ENCODE assay signal across 20 cellular contexts in genomic region chr15:70879386-70879785, GRCh38. TPM values are rescaled to one million over a fixed set of nuclear protein-coding genes. Genes with fewer than 3 reads are reported as not detected.
DNase-seq lines count a peak whose midpoint lies in the region; ATAC-seq, FAIRE-seq and TF ChIP-seq lines count a peak whose summit lies in the region.
"Had no signal": no experiment of that assay in that cellular context is flagged by ENCODE, and none has a peak within 500 bp of the region (broad histone marks: within the 10 kb centered on the region; RNA-seq: fewer than 3 reads in every experiment).

No MANE protein-coding gene starts in this region.

- H3K4me1 Mint-ChIP-seq in astrocyte (ENCODE audit: low read depth, unreplicated experiment), result peaks cover 16% of the 10 kb centered on the region
- H3K4me1 Mint-ChIP-seq in naive thymus-derived CD8-positive, alpha-beta T cell, result no peaks in the 10 kb centered on the region
- H3K4me1 Mint-ChIP-seq in activated T-cell treated with anti-CD3 and anti-CD28 coated beads, Interleukin-2, amount 50 U/mL, for 4 hours (ENCODE audit: low read depth), result no peaks in the 10 kb centered on the region

- H3K36me3 Mint-ChIP-seq in astrocyte (ENCODE audit: low read depth, unreplicated experiment), result no peaks in the 10 kb centered on the region
- H3K36me3 Mint-ChIP-seq in naive thymus-derived CD8-positive, alpha-beta T cell, result no peaks in the 10 kb centered on the region
- H3K36me3 Mint-ChIP-seq in activated T-cell treated with anti-CD3 and anti-CD28 coated beads, Interleukin-2, amount 50 U/mL, for 4 hours (ENCODE audit: insufficient read depth), result no peaks in the 10 kb centered on the region

- no peaks in the 10 kb centered on the region for H3K9me3 Mint-ChIP-seq in astrocyte (ENCODE audit: unreplicated experiment)
- H3K9me3 Mint-ChIP-seq in naive thymus-derived CD8-positive, alpha-beta T cell, result no peaks in the 10 kb centered on the region
- H3K9me3 Mint-ChIP-seq in activated T-cell treated with anti-CD3 and anti-CD28 coated beads, Interleukin-2, amount 50 U/mL, for 4 hours, result no peaks in the 10 kb centered on the region
- H3K9me3 Mint-ChIP-seq: activated T-helper 2 cell treated with anti-CD3 and anti-CD28 coated beads, Interferon-gamma antibody, Interleukin-2, Interleukin-4, amounts not matched to agents 10 μg/mL and 5 μg/mL and 100 μg/mL, durations not matched to agents 14 hours and 24 hours and 36 hours; CD4-positive, alpha-beta T cell had no signal

- no peak for ATAC-seq in naive thymus-derived CD8-positive, alpha-beta T cell
- no peak for ATAC-seq in activated T-cell treated with anti-CD3 and anti-CD28 coated beads, Interleukin-2, amount 50 U/mL, for 4 hours
- ATAC-seq: SK-N-SH treated with all-trans-retinoic acid at 6 μM for 48 hours had no signal

- H3K36me3 ChIP-seq in astrocyte (ENCODE audit: insufficient read depth, low read length), result no peaks in the 10 kb centered on the region
- H3K36me3 ChIP-seq: esophagus squamous epithelium, thyroid gland had no signal

- peak overlapping the region; percentile 20 for H3K27ac ChIP-seq in astrocyte (ENCODE audit: low read depth, low read length)
- H3K27ac ChIP-seq: esophagus squamous epithelium, thyroid gland had no signal

- H3K79me2 ChIP-seq in astrocyte (ENCODE audit: insufficient read depth, low read length), result no peaks in the 10 kb centered on the region

- no peak overlapping the region for H3K27ac Mint-ChIP-seq in astrocyte (ENCODE audit: unreplicated experiment)
- H3K27ac Mint-ChIP-seq in naive thymus-derived CD8-positive, alpha-beta T cell, result no peak overlapping the region
- H3K27ac Mint-ChIP-seq: activated T-helper 2 cell treated with anti-CD3 and anti-CD28 coated beads, Interferon-gamma antibody, Interleukin-2, Interleukin-4, amounts not matched to agents 10 μg/mL and 5 μg/mL and 100 μg/mL, durations not matched to agents 14 hours and 24 hours and 36 hours; CD4-positive, alpha-beta T cell had no signal

- H4K20me1 ChIP-seq in astrocyte (ENCODE audit: insufficient read depth, low read length), result no peaks in the 10 kb centered on the region

- H3K4me2 ChIP-seq in astrocyte (ENCODE audit: low read length), result peak overlapping the region; percentile 27

- no peak overlapping the region for H3K4me3 Mint-ChIP-seq in astrocyte (ENCODE audit: unreplicated experiment)
- no peak overlapping the region for H3K4me3 Mint-ChIP-seq in naive thymus-derived CD8-positive, alpha-beta T cell
- no peak overlapping the region for H3K4me3 Mint-ChIP-seq in activated T-cell treated with anti-CD3 and anti-CD28 coated beads, Interleukin-2, amount 50 U/mL, for 4 hours
- H3K4me3 Mint-ChIP-seq: CD4-positive, alpha-beta T cell had no signal

- TF ChIP-seq POLR2A in GM12892 (IDR thresholded peaks at IDR 0.05; ENCODE audit: low read depth, low read length), result no peak

- DNase-seq in AG08395 (ENCODE audit: low spot score) (peak; percentile 55), HT1080 (ENCODE audit: low read depth) (peak; percentile 84), astrocyte (ENCODE audit: low read depth) (peak; percentile 89), lung microvascular endothelial cell (ENCODE audit: low read depth in 2 of 2) (peak; percentile 45 to 87), NCI-H187 (lab: John Stamatoyannopoulos, UW) (no peak), GM12892 (ENCODE audit: insufficient read length) (no peak)
- no peak for DNase-seq in naive thymus-derived CD8-positive, alpha-beta T cell
- DNase-seq in activated T-cell treated with anti-CD3 and anti-CD28 coated beads, Interleukin-2, amount 50 U/mL, for 4 hours, result no peak
- DNase-seq: CD4-positive, alpha-beta T cell; central memory CD4-positive, alpha-beta T cell; effector CD4-positive, alpha-beta T cell; esophagus squamous epithelium; kidney; NCI-H1105 treated with DMSO at 0.1 percent for 48 hours; NCI-H2171; T1000; thyroid gland had no signal

- FAIRE-seq in astrocyte (lab: Jason Lieb, UNC) (peak; percentile 71), GM12892 (lab: Jason Lieb, UNC) (no peak)
- FAIRE-seq: kidney, RCC 7860 had no signal

- no peaks in the 10 kb centered on the region for H3K27me3 ChIP-seq in astrocyte (ENCODE audit: insufficient read depth, low read length)
- H3K27me3 ChIP-seq: thyroid gland had no signal

- no peak overlapping the region for H3K9ac ChIP-seq in astrocyte (ENCODE audit: low read length)

- H3K4me1 ChIP-seq in astrocyte (ENCODE audit: insufficient read depth, low read length), result peaks cover 4% of the 10 kb centered on the region
- H3K4me1 ChIP-seq: esophagus squamous epithelium had no signal

- H3K4me3 ChIP-seq in astrocyte (ENCODE audit: insufficient read depth, low read depth, low read length), result no peak overlapping the region
- H3K4me3 ChIP-seq: esophagus squamous epithelium, thyroid gland had no signal

- POLR2A ChIA-PET in naive thymus-derived CD8-positive, alpha-beta T cell (lab: Charles Lee), result no interaction called here

- no peaks in the 10 kb centered on the region for H3K27me3 Mint-ChIP-seq in astrocyte (ENCODE audit: low read depth, unreplicated experiment)
- peaks cover 23 to 54% (median 39%) of the 10 kb centered on the region in 5 donors for H3K27me3 Mint-ChIP-seq in naive thymus-derived CD8-positive, alpha-beta T cell
- H3K27me3 Mint-ChIP-seq in activated T-cell treated with anti-CD3 and anti-CD28 coated beads, Interleukin-2, amount 50 U/mL, for 4 hours (ENCODE audit: low read depth), result peaks cover 34% of the 10 kb centered on the region

- H2AFZ ChIP-seq in astrocyte (ENCODE audit: low read depth, low read length), result no peak overlapping the region

- no peak for TF ChIP-seq CTCF in astrocyte (IDR thresholded peaks at IDR 0.05; ENCODE audit: insufficient read depth, low read depth, low read length)

- H3K9me3 ChIP-seq in astrocyte (ENCODE audit: insufficient read depth, low read depth, low read length), result no peaks in the 10 kb centered on the region
- H3K9me3 ChIP-seq: esophagus squamous epithelium, thyroid gland had no signal

RNA-seq across cellular contexts. Expression of gene THAP10, which starts 12.8 kb away (rescaled TPM):
- 3.3 and 3.8 TPM in 2 replicates for total RNA-seq in HT1080 (2014; rRNA removed; shearing (Covaris generic))
- polyA plus RNA-seq in HT1080 (2015; cell fraction: cytosol; rRNA removed), result 5.9 and 7.0 TPM in 2 replicates
- 4.1 and 4.9 TPM in 2 replicates for polyA plus RNA-seq in HT1080 (2015; cell fraction: nucleus; rRNA removed)
- total RNA-seq in astrocyte (1.6 TPM in 2 replicates), lung microvascular endothelial cell (0.60 and 0.87 TPM in 2 replicates)
- not detected for total RNA-seq in naive thymus-derived CD8-positive, alpha-beta T cell
- polyA plus RNA-seq in naive thymus-derived CD8-positive, alpha-beta T cell, result not detected
- polyA plus RNA-seq in GM12892 (2012; ENCODE audit: missing spikeins), result 0.85 TPM
- total RNA-seq in activated T-cell treated with anti-CD3 and anti-CD28 coated beads, Interleukin-2, amount 50 U/mL, for 4 hours, result not detected
- total RNA-seq: CD4-positive, alpha-beta T cell had no signal

RNA-seq across cellular contexts. Expression of gene LRRC49, which starts 13.2 kb away (rescaled TPM):
- total RNA-seq in HT1080 (2014; rRNA removed; shearing (Covaris generic)), result 6.2 and 6.7 TPM in 2 replicates
- polyA plus RNA-seq in HT1080 (2015; cell fraction: cytosol; rRNA removed), result 5.2 and 5.3 TPM in 2 replicates
- polyA plus RNA-seq in HT1080 (2015; cell fraction: nucleus; rRNA removed), result 7.0 and 7.3 TPM in 2 replicates
- 4.7 and 6.8 TPM in 2 replicates for total RNA-seq in astrocyte
- 3.0 and 3.7 TPM in 2 replicates for total RNA-seq in lung microvascular endothelial cell
- total RNA-seq in naive thymus-derived CD8-positive, alpha-beta T cell, result not detected
- polyA plus RNA-seq in naive thymus-derived CD8-positive, alpha-beta T cell, result not detected
- polyA plus RNA-seq in GM12892 (2012; ENCODE audit: missing spikeins), result 1.9 TPM
- not detected for total RNA-seq in activated T-cell treated with anti-CD3 and anti-CD28 coated beads, Interleukin-2, amount 50 U/mL, for 4 hours
- total RNA-seq: activated T-helper 2 cell treated with anti-CD3 and anti-CD28 coated beads, Interferon-gamma antibody, Interleukin-2, Interleukin-4, amounts not matched to agents 10 μg/mL and 5 μg/mL and 100 μg/mL, durations not matched to agents 14 hours and 24 hours and 36 hours had no signal

RNA-seq across cellular contexts. Expression of gene LARP6, which starts 25.4 kb away (rescaled TPM):
- total RNA-seq in HT1080 (2014; rRNA removed; shearing (Covaris generic)), result 75.6 and 87.1 TPM in 2 replicates
- polyA plus RNA-seq in HT1080 (2015; cell fraction: cytosol; rRNA removed), result 77.4 and 88.4 TPM in 2 replicates
- 28.8 and 48.3 TPM in 2 replicates for polyA plus RNA-seq in HT1080 (2015; cell fraction: nucleus; rRNA removed)
- total RNA-seq in astrocyte (61.5 and 75.2 TPM in 2 replicates), lung microvascular endothelial cell (7.1 and 11.8 TPM in 2 replicates)
- total RNA-seq in naive thymus-derived CD8-positive, alpha-beta T cell, result under 1 TPM in 1 of 2 experiments, not detected in 1; 0.36 TPM
- polyA plus RNA-seq in naive thymus-derived CD8-positive, alpha-beta T cell, result under 1 TPM in 1 of 3 donors, not detected in 2; 0.03 TPM
- 10.5 TPM for polyA plus RNA-seq in GM12892 (2012; ENCODE audit: missing spikeins)
- total RNA-seq in activated T-cell treated with anti-CD3 and anti-CD28 coated beads, Interleukin-2, amount 50 U/mL, for 4 hours, result under 1 TPM; 0.05 to 0.61 (median 0.19) TPM
- total RNA-seq: activated T-helper 2 cell treated with anti-CD3 and anti-CD28 coated beads, Interferon-gamma antibody, Interleukin-2, Interleukin-4, amounts not matched to agents 10 μg/mL and 5 μg/mL and 100 μg/mL, durations not matched to agents 14 hours and 24 hours and 36 hours had no signal

Comparison
In these comparisons a context has a peak if more than half of its experiments do, and no peak if none do; other contexts are left out.
1. DNase-seq: peak in AG08395 (single experiment), HT1080 (single experiment), astrocyte (single experiment) and lung microvascular endothelial cell (2 of 2); none in naive thymus-derived CD8-positive, alpha-beta T cell (0 of 10), NCI-H187 (0 of 2), GM12892 (single experiment) and activated T-cell treated with anti-CD3 and anti-CD28 coated beads, Interleukin-2, amount 50 U/mL, for 4 hours (single experiment).